Comparison of ENCODE assay signal across 8 cellular contexts in the genomic region with DNA sequence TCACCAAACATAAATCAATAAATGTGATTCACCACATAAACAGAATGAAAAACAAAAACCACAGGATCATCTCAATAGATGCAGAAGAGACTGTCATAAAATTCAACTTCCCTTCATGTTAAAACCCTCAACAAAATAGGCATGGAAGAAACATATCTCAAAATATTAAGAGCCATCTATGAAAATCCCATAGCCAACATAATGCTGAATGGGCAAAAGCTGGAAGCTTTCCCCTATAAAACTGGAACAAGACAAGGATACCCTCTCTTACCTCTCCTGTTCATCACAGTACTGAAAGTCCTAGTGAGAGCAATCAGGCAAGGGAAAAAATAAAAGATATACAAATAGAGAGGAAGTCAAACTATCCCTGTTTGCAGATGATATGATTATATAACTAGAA.
"Had no signal": no experiment of that assay in that cellular context is flagged by ENCODE, and none has a peak within 500 bp of the region (broad histone marks: within the 10 kb centered on the region; RNA-seq: fewer than 3 reads in every experiment).

No MANE protein-coding gene starts in this region.

- H3K4me1 ChIP-seq: HAP-1 had no signal

- H2AFZ ChIP-seq: GM23338 had no signal

- DNase-seq: H7, HFFc6, KG1 had no signal

- ATAC-seq: GM23338, HCT116 had no signal

- H3K36me3 ChIP-seq: HAP-1 had no signal

- FAIRE-seq: H1, HTR-8/SVneo had no signal

- H3K4me3 ChIP-seq: GM23338, HAP-1 had no signal

- H3K9me3 ChIP-seq: HAP-1 had no signal

- H3K4me2 ChIP-seq: GM23338 had no signal
